ENCODE assay signal across 22 cellular contexts in genomic region chrX:12241026-12241425, GRCh38.
"Had no signal": no experiment of that assay in that cellular context is flagged by ENCODE, and none has a peak within 500 bp of the region (broad histone marks: within the 10 kb centered on the region; RNA-seq: fewer than 3 reads in every experiment).

No MANE protein-coding gene starts in this region.

- H3K36me3 ChIP-seq: lower lobe of right lung, upper lobe of right lung had no signal

- H3K9me3 ChIP-seq: lower lobe of right lung, mucosa of descending colon, upper lobe of right lung had no signal

- DNase-seq: activated CD4-positive, alpha-beta T cell treated with anti-CD3 and anti-CD28 coated beads, Interleukin-2, amount 50 U/mL, for 4 hours; activated CD8-positive, alpha-beta memory T cell treated with anti-CD3 and anti-CD28 coated beads for 24 hours; activated CD8-positive, alpha-beta memory T cell treated with anti-CD3 and anti-CD28 coated beads, Interleukin-2, amount 50 U/mL, for 4 hours; activated naive CD4-positive, alpha-beta T cell treated with Interleukin-2 at 50 U/mL for 16 hours; activated naive CD8-positive, alpha-beta T cell treated with anti-CD3 and anti-CD28 coated beads, Interleukin-2, amount 10 ng/mL, durations not matched to agents 7 days and 5 days; activated T-cell treated with anti-CD3 and anti-CD28 coated beads, Interleukin-2, amount 50 U/mL, for 24 hours; amniotic stem cell; foreskin keratinocyte; lower lobe of right lung; mesendoderm; mucosa of descending colon; nephron progenitor cell; right cardiac atrium; stimulated activated CD4-positive, alpha-beta T cell treated with anti-CD3 and anti-CD28 coated beads, Interleukin-12 subunit alpha, Interleukin-12 subunit beta, amount 100 ng/mL, for 4 hours; stimulated activated CD4-positive, alpha-beta T cell treated with anti-CD3 and anti-CD28 coated beads, Interleukin-4, amount 100 ng/mL, for 4 hours; stimulated activated naive CD8-positive, alpha-beta T cell treated with anti-CD3 and anti-CD28 coated beads, Interleukin-15, Interleukin-2, amounts not matched to agents 100 U/mL and 50 U/mL, for 24 hours; upper lobe of right lung had no signal

- H3K27me3 ChIP-seq: foreskin keratinocyte, upper lobe of right lung had no signal

- H3K9ac ChIP-seq: parathyroid adenoma had no signal

- H3K4me3 ChIP-seq: lower lobe of right lung, mucosa of descending colon, upper lobe of right lung had no signal

- H3K27ac ChIP-seq: epithelial cell of prostate, foreskin keratinocyte, lower lobe of right lung, parathyroid adenoma, upper lobe of right lung had no signal

- ATAC-seq: activated T-helper 17 cell treated with anti-CD3 and anti-CD28 coated beads, Interleukin-2, amount 50 U/mL, for 72 hours; foreskin keratinocyte; lower lobe of right lung; mucosa of descending colon; right cardiac atrium; stimulated activated naive CD8-positive, alpha-beta T cell treated with anti-CD3 and anti-CD28 coated beads, Interleukin-15, Interleukin-2, amounts not matched to agents 100 U/mL and 50 U/mL, for 24 hours; upper lobe of right lung; WTC11 had no signal

- FAIRE-seq: keratinocyte had no signal

- H3K4me1 ChIP-seq: foreskin keratinocyte, lower lobe of right lung, parathyroid adenoma, upper lobe of right lung had no signal

- H3K79me2 ChIP-seq: parathyroid adenoma had no signal

- H2AFZ ChIP-seq: parathyroid adenoma had no signal
